26 cellular contexts compared by ENCODE assay signal in the genomic region with DNA sequence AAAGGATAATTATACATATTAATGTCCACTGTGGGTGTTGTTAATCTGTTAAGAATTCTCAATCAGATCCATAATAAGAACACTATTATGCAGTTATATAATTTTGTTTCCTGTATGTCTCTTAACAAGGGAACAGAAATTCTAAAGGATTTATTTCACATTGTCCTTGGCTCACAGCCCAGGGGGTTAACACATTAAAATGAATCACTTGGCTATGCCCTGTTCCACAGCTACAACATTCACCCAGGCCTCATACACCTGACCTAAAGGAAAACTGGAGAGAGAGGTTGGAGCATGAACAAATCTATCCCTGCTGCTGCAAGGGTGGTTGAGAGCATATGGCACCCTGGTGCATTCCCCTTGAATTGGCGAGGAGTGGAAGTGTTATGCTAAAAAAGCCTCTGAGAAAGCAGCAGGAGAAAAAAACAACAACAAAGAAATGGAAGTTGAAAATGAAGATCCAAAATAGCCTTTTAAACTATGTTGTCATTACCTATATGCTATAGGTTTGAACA.
"Had no signal": no experiment of that assay in that cellular context is flagged by ENCODE, and none has a peak within 500 bp of the region (broad histone marks: within the 10 kb centered on the region; RNA-seq: fewer than 3 reads in every experiment).

No MANE protein-coding gene starts in this region.

- H3K9me3 Mint-ChIP-seq: neural progenitor cell, type B pancreatic cell had no signal

- H3K4me3 Mint-ChIP-seq: effector memory CD8-positive, alpha-beta T cell; mesothelial cell of epicardium; naive thymus-derived CD4-positive, alpha-beta T cell; nephron; neural progenitor cell; stimulated activated memory B cell treated with anti-CD40 and anti-IgM and Interleukin-4, amounts not matched to agents 10 μg/mL and 1 μg/mL and 100 μg/mL, for 72 hours; type B pancreatic cell had no signal

- ATAC-seq: effector memory CD8-positive, alpha-beta T cell; left lobe of liver; naive thymus-derived CD4-positive, alpha-beta T cell; stimulated activated memory B cell treated with anti-CD40 and anti-IgM and Interleukin-4, amounts not matched to agents 10 μg/mL and 1 μg/mL and 100 μg/mL, for 72 hours; stimulated activated naive CD8-positive, alpha-beta T cell treated with anti-CD3 and anti-CD28 coated beads, Interleukin-15, Interleukin-2, amounts not matched to agents 100 U/mL and 50 U/mL, for 24 hours had no signal

- DNase-seq: cortex of kidney; effector memory CD8-positive, alpha-beta T cell; hypothalamus; kidney; mesenchymal stem cell; naive thymus-derived CD4-positive, alpha-beta T cell; sigmoid colon; spleen; stimulated activated CD4-positive, alpha-beta T cell treated with anti-CD3 and anti-CD28 coated beads, Interleukin-4, amount 100 ng/mL, for 4 hours; stimulated activated naive CD8-positive, alpha-beta T cell treated with anti-CD3 and anti-CD28 coated beads, Interleukin-15, Interleukin-2, amounts not matched to agents 100 U/mL and 50 U/mL, for 24 hours; substantia nigra; testis; tibial artery had no signal

- H3K27me3 ChIP-seq: neural progenitor cell, right atrium auricular region, sigmoid colon, spleen, testis, tibial artery had no signal

- H3K4me3 ChIP-seq: lung, neural progenitor cell, prostate gland, right atrium auricular region, sigmoid colon, spleen, testis, tibial artery had no signal

- H3K4me1 Mint-ChIP-seq: mesothelial cell of epicardium; naive thymus-derived CD4-positive, alpha-beta T cell; nephron; neural progenitor cell; stimulated activated memory B cell treated with anti-CD40 and anti-IgM and Interleukin-4, amounts not matched to agents 10 μg/mL and 1 μg/mL and 100 μg/mL, for 72 hours had no signal

- FAIRE-seq: endometrium, frontal cortex, kidney, urothelium cell line had no signal

- H3K27ac ChIP-seq: neural progenitor cell, parathyroid adenoma, prostate gland, right atrium auricular region, sigmoid colon, spleen, testis, tibial artery had no signal

- H3K36me3 Mint-ChIP-seq: neural progenitor cell, type B pancreatic cell had no signal

- H3K36me3 ChIP-seq: neural progenitor cell, prostate gland, right atrium auricular region, sigmoid colon, spleen, tibial artery had no signal

- H3K4me1 ChIP-seq: neural progenitor cell, parathyroid adenoma, right atrium auricular region, spleen, testis had no signal

- H3K27ac Mint-ChIP-seq: effector memory CD8-positive, alpha-beta T cell; mesothelial cell of epicardium; naive thymus-derived CD4-positive, alpha-beta T cell; nephron; neural progenitor cell; stimulated activated memory B cell treated with anti-CD40 and anti-IgM and Interleukin-4, amounts not matched to agents 10 μg/mL and 1 μg/mL and 100 μg/mL, for 72 hours; type B pancreatic cell had no signal

- H3K27me3 Mint-ChIP-seq: effector memory CD8-positive, alpha-beta T cell; naive thymus-derived CD4-positive, alpha-beta T cell; stimulated activated memory B cell treated with anti-CD40 and anti-IgM and Interleukin-4, amounts not matched to agents 10 μg/mL and 1 μg/mL and 100 μg/mL, for 72 hours; type B pancreatic cell had no signal

- H3K9me3 ChIP-seq: prostate gland, right atrium auricular region, testis, tibial artery had no signal
